ENCODE assay signal across 8 cellular contexts in the genomic region with DNA sequence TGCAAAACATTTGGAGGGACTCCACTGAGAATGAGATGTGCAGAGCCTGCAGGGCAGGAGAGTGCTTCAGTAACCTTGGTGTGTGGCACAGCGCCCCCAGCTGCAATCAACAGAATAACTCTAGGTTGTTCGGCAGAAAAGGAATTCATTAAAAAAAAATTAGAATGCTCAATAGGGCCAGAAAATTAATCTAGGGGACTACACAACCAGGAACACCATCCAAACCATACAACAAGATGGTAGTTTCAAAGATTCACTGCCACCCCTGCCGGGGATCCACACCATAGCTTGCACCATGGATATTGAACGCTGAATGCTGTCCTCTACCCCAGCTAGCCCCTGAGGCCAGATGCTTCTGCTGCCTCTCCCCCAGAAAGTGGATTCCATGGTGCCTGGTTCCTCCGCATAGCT. TPM values are rescaled to one million over a fixed set of nuclear protein-coding genes. Genes with fewer than 3 reads are reported as not detected.
A peak's percentile ranks its signal among the peaks of the same experiment; 100 is the strongest.
DNase-seq lines count a peak whose midpoint lies in the region; FAIRE-seq and TF ChIP-seq lines count a peak whose summit lies in the region.

No MANE protein-coding gene starts in this region.

- H3K9me3 ChIP-seq in OCI-LY3 (ENCODE audit: insufficient read depth, low read length): no peaks in the 10 kb centered on the region
- no peaks in the 10 kb centered on the region for H3K9me3 ChIP-seq in mesenchymal stem cell (ENCODE audit: control insufficient read depth, low read length)

- peak overlapping the region; percentile 5 for H2AK5ac ChIP-seq in mesenchymal stem cell (ENCODE audit: low read length, severe bottlenecking)

- H3K79me2 ChIP-seq in OCI-LY3 (ENCODE audit: low read length): 0 out of 2 replicates have a peak, but pooled peaks cover under 1% of the 10 kb centered on the region

- no peak overlapping the region for H2AFZ ChIP-seq in OCI-LY3 (ENCODE audit: low read depth, low read length)
- no peak overlapping the region for H2AFZ ChIP-seq in mesenchymal stem cell (ENCODE audit: low read depth, low read length)

- no peak overlapping the region for H2BK120ac ChIP-seq in mesenchymal stem cell (ENCODE audit: low read depth, low read length)

- no peak overlapping the region for H3K18ac ChIP-seq in mesenchymal stem cell (ENCODE audit: low read depth in 1 of 2, low read length in 2 of 2)

- H4K8ac ChIP-seq in mesenchymal stem cell (ENCODE audit: low read length): no peak overlapping the region

- H3K27ac ChIP-seq in OCI-LY3 (ENCODE audit: low read length) (no peak overlapping the region), mesenchymal stem cell (ENCODE audit: low read length, poor library complexity, severe bottlenecking) (no peak overlapping the region)

- DNase-seq in SIG-M5 treated with dmso at 0.1 percent for 504 hours (lab: John Stamatoyannopoulos, UW; ENCODE audit: unreplicated experiment): peak; percentile 43
- no peak for DNase-seq in SIG-M5 (lab: John Stamatoyannopoulos, UW)
- DNase-seq in HFF-Myc (ENCODE audit: extremely low read depth, low read depth): no peak
- peak; percentile 18 for DNase-seq in bronchial epithelial cell (ENCODE audit: low read depth)
- peak; percentile 45 for DNase-seq in mesenchymal stem cell
- no peak for DNase-seq in 8988T
- DNase-seq in NCI-H128 (lab: John Stamatoyannopoulos, UW; ENCODE audit: unreplicated experiment): no peak

- no peaks in the 10 kb centered on the region for H3K4me1 ChIP-seq in OCI-LY3 (ENCODE audit: low read length)
- H3K4me1 ChIP-seq in mesenchymal stem cell (ENCODE audit: control insufficient read depth, insufficient read depth, low read depth, low read length): peaks cover 10% of the 10 kb centered on the region

- H3K36me3 ChIP-seq in OCI-LY3 (replicated peaks; ENCODE audit: low read depth, low read length) (peaks cover 7% of the 10 kb centered on the region), bronchial epithelial cell (ENCODE audit: control insufficient read depth, insufficient read depth, low read length) (no peaks in the 10 kb centered on the region), mesenchymal stem cell (ENCODE audit: control insufficient read depth in 1 of 2, insufficient read depth in 2 of 2, low read depth in 1 of 2, low read length in 2 of 2) (peaks cover 0 to 16% of the 10 kb centered on the region in 2 experiments)

- H3K27me3 ChIP-seq in OCI-LY3 (ENCODE audit: low read depth, low read length) (peaks cover under 1% of the 10 kb centered on the region; the same call in 1 of the 2 replicates), bronchial epithelial cell (ENCODE audit: control insufficient read depth, insufficient read depth, low read length) (no peaks in the 10 kb centered on the region), mesenchymal stem cell (ENCODE audit: control insufficient read depth in 1 of 2, insufficient read depth in 1 of 2, low read length in 2 of 2) (no peaks in the 10 kb centered on the region)

- peak overlapping the region in 1 of 2 experiments; percentile 21 for H2BK12ac ChIP-seq in mesenchymal stem cell (ENCODE audit: low read length in 2 of 2)

- H3K4me3 ChIP-seq in HFF-Myc (replicated peaks; ENCODE audit: low read depth, low read length): no peak overlapping the region
- no peak overlapping the region for H3K4me3 ChIP-seq in OCI-LY3 (ENCODE audit: low read length)
- H3K4me3 ChIP-seq in bronchial epithelial cell (ENCODE audit: low read depth, low read length): no peak overlapping the region
- no peak overlapping the region for H3K4me3 ChIP-seq in mesenchymal stem cell (ENCODE audit: insufficient read depth in 1 of 2, low read depth in 1 of 2, low read length in 2 of 2)

- H3K4me2 ChIP-seq in OCI-LY3 (ENCODE audit: low read length) (no peak overlapping the region), mesenchymal stem cell (ENCODE audit: low read length, poor library complexity, severe bottlenecking) (no peak overlapping the region)

- no peak overlapping the region for H2BK5ac ChIP-seq in mesenchymal stem cell (ENCODE audit: low read depth, low read length, poor library complexity, severe bottlenecking)

- TF ChIP-seq CTCF in HFF-Myc (IDR thresholded peaks at IDR 0.05; ENCODE audit: low read depth, low read length, missing control alignments) (peak; percentile 85), OCI-LY3 (IDR thresholded peaks at IDR 0.05; ENCODE audit: low read depth, low read length) (peak; percentile 81), bronchial epithelial cell (IDR thresholded peaks at IDR 0.05; ENCODE audit: insufficient read depth, low read length, severe bottlenecking) (peak; percentile 74)

- no peak overlapping the region for H3K14ac ChIP-seq in mesenchymal stem cell (ENCODE audit: low read length in 2 of 2)

- no peak overlapping the region for H3K4ac ChIP-seq in mesenchymal stem cell (ENCODE audit: low read depth in 1 of 2, low read length in 2 of 2)

- no peak overlapping the region for H3K23ac ChIP-seq in mesenchymal stem cell (ENCODE audit: low read length in 2 of 2)

- FAIRE-seq in bronchial epithelial cell (lab: Jason Lieb, UNC): no peak

- H4K91ac ChIP-seq in mesenchymal stem cell (ENCODE audit: low read length): no peak overlapping the region

- 73% methylated on average over 5 of the region's 5 CpGs for WGBS in mesenchymal stem cell

- H4K20me1 ChIP-seq in OCI-LY3 (ENCODE audit: insufficient read depth, low read length): peaks cover 25% of the 10 kb centered on the region

- no peak overlapping the region for H2BK15ac ChIP-seq in mesenchymal stem cell (ENCODE audit: low read depth, poor library complexity, severe bottlenecking)

- H3K9ac ChIP-seq in OCI-LY3 (ENCODE audit: low read length): no peak overlapping the region
- no peak overlapping the region for H3K9ac ChIP-seq in mesenchymal stem cell (ENCODE audit: low read length)

- peaks cover 9% of the 10 kb centered on the region for H3K79me1 ChIP-seq in mesenchymal stem cell (replicated peaks; ENCODE audit: low read length, poor library complexity, severe bottlenecking)

RNA-seq across cellular contexts. Expression of a gene that starts 50.1 kb away (rescaled TPM):
- 8.8 and 10.3 TPM in 2 replicates for total RNA-seq in bronchial epithelial cell
- polyA plus RNA-seq in mesenchymal stem cell (2013, experiment 1 of 2): 6.5 TPM
- polyA plus RNA-seq in mesenchymal stem cell (2013, experiment 2 of 2): 6.9 TPM

Comparison
In these comparisons a context has a peak if more than half of its experiments do, and no peak if none do; other contexts are left out.
1. DNase-seq: peak in SIG-M5 treated with dmso at 0.1 percent for 504 hours (single experiment), bronchial epithelial cell (single experiment) and mesenchymal stem cell (single experiment); none in SIG-M5 (single experiment), HFF-Myc (single experiment), 8988T (single experiment) and NCI-H128 (single experiment).
2. Peak in every context shown above with its lines, with median percentiles within 50 percentile points of each other: CTCF ChIP-seq.